ENCODE assay signal across 8 cellular contexts in the genomic region with DNA sequence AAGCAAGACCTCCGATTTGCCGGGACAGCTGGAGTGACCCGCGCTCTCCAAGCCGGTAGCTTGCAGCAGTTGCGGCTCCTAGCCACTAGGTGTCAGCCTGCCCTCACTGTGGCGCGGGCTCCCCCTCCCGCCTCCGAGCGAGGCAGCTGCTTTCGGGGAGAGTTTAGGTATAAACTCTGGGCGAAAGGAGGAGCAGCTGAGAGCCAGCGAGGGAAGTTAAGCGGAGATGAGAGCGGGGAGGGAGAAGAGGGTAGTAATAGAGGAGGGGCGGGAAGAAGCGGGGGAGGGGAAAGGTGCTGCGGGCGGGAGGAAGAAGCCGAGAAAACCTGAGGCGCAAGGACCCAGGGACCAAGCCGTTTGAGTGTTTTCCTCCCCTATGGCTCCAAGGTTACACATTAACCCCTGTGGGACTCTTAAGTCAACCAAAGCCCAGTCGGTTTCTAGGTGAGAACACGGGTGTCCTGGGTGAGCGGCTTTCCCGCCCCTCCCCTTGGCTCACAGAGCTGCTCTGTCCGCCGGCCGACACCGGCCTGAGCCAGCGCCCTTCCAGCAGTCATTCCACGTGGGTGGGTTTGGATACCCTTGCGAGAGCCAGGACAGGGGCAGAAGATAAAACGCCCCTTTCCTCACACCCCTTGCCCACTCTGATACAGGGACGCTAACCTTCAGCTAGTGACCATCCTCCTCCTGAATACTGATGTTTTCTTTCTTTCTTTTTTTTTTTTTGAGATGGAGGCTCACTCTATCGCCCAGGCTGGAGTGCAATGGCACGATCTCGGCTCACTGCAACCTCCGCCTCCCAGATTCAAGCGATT. TPM values are rescaled to one million over a fixed set of nuclear protein-coding genes. Genes with fewer than 3 reads are reported as not detected.
DNase-seq lines count a peak whose midpoint lies in the region; ATAC-seq lines count a peak whose summit lies in the region.

No MANE protein-coding gene starts in this region.

- peaks cover 6% of the 10 kb centered on the region for H3K79me1 ChIP-seq in mesendoderm (ENCODE audit: low read length)

- peak overlapping the region; percentile 91 for H3K4me3 ChIP-seq in CD8-positive, alpha-beta memory T cell (ENCODE audit: low read length)
- peak overlapping the region; percentile 63 for H3K4me3 ChIP-seq in mesendoderm (ENCODE audit: low read length)

- no peaks in the 10 kb centered on the region for H3K9me3 ChIP-seq in CD8-positive, alpha-beta memory T cell (ENCODE audit: low read length)

- no peak overlapping the region for H4K5ac ChIP-seq in mesendoderm (ENCODE audit: low read length)

- H2BK15ac ChIP-seq in mesendoderm (replicated peaks; ENCODE audit: low read depth) = no peak overlapping the region

- peak overlapping the region; percentile 94 to 99 (median 97) for H3K4me3 Mint-ChIP-seq in CD8-positive, alpha-beta memory T cell
- peak overlapping the region; percentile 99 to 100 for H3K4me3 Mint-ChIP-seq in effector memory CD8-positive, alpha-beta T cell

- no peak overlapping the region for H2BK120ac ChIP-seq in mesendoderm (ENCODE audit: low read depth, low read length)

- H3K9me3 Mint-ChIP-seq in CD8-positive, alpha-beta memory T cell = no peaks in the 10 kb centered on the region
- H3K9me3 Mint-ChIP-seq in effector memory CD8-positive, alpha-beta T cell = no peaks in the 10 kb centered on the region

- peak; percentile 35 for ATAC-seq in GM19463 (IDR thresholded peaks at IDR 0.05; ENCODE audit: unreplicated experiment)
- peak; percentile 48 for ATAC-seq in effector memory CD8-positive, alpha-beta T cell (replicated peaks)

- H2AK5ac ChIP-seq in mesendoderm (ENCODE audit: low read length) = no peak overlapping the region

- peaks cover 27% of the 10 kb centered on the region for H3K4me1 ChIP-seq in CD8-positive, alpha-beta memory T cell (ENCODE audit: insufficient read depth, low read length)
- H3K4me1 ChIP-seq in mesendoderm (ENCODE audit: control insufficient read depth, low read depth, low read length) = no peaks in the 10 kb centered on the region

- H3K27ac Mint-ChIP-seq in CD8-positive, alpha-beta memory T cell = peak overlapping the region; percentile 98 to 100 (median 100)
- peak overlapping the region; percentile 98 to 99 for H3K27ac Mint-ChIP-seq in effector memory CD8-positive, alpha-beta T cell

- H3K27me3 Mint-ChIP-seq in CD8-positive, alpha-beta memory T cell = peaks cover 0 to 5% of the 10 kb centered on the region in 2 donors
- H3K27me3 Mint-ChIP-seq in effector memory CD8-positive, alpha-beta T cell = no peaks in the 10 kb centered on the region

- no peaks in the 10 kb centered on the region for H3K27me3 ChIP-seq in CD8-positive, alpha-beta memory T cell (ENCODE audit: insufficient read depth, low read length, poor library complexity, severe bottlenecking)
- no peaks in the 10 kb centered on the region for H3K27me3 ChIP-seq in mesendoderm (ENCODE audit: insufficient read depth, low read length, poor library complexity)

- no peak overlapping the region for H4K8ac ChIP-seq in mesendoderm (ENCODE audit: low read depth, low read length)

- H3K4me2 ChIP-seq in mesendoderm (ENCODE audit: low read length) = peak overlapping the region; percentile 96

- peaks cover 21% of the 10 kb centered on the region for H3K36me3 ChIP-seq in CD8-positive, alpha-beta memory T cell (ENCODE audit: insufficient read depth, low read length)
- peaks cover 13% of the 10 kb centered on the region for H3K36me3 ChIP-seq in mesendoderm (ENCODE audit: control insufficient read depth, insufficient read depth, low read length)

- H3K27ac ChIP-seq in CD8-positive, alpha-beta memory T cell (ENCODE audit: low read depth, low read length) = peak overlapping the region; percentile 97
- H3K27ac ChIP-seq in mesendoderm (ENCODE audit: low read depth, low read length) = peak overlapping the region; percentile 96

- DNase-seq in CD8-positive, alpha-beta memory T cell = peak; percentile 83 to 92 (median 85)
- DNase-seq in HT-29 (ENCODE audit: low spot score) = peak; percentile 98
- peak; percentile 83 for DNase-seq in NK-92 treated with Interleukin-12 subunit alpha and Interleukin-12 subunit beta, amount 100 ng/mL, for 24 hours (lab: John Stamatoyannopoulos, UW)
- DNase-seq in activated CD8-positive, alpha-beta memory T cell treated with anti-CD3 and anti-CD28 coated beads for 48 hours (ENCODE audit: low read depth in 2 of 3, low spot score in 2 of 3) = peak in 2 of 3 experiments; percentile 88 to 92
- peak; percentile 91 to 93 (median 92) for DNase-seq in effector memory CD8-positive, alpha-beta T cell
- DNase-seq in mesendoderm = peak; percentile 99
- DNase-seq in stimulated activated CD8-positive, alpha-beta memory T cell treated with anti-CD3 and anti-CD28 coated beads, Interleukin-15, amount 100 ng/mL, for 1 hour (ENCODE audit: low read depth) = peak; percentile 84

- peak overlapping the region; percentile 70 for H2BK5ac ChIP-seq in mesendoderm (ENCODE audit: low read length)

- peak overlapping the region; percentile 28 for H3K4ac ChIP-seq in mesendoderm (ENCODE audit: low read depth, low read length)

- peaks cover 10% of the 10 kb centered on the region for H3K79me2 ChIP-seq in mesendoderm (ENCODE audit: control insufficient read depth, insufficient read depth, low read length)

- peak overlapping the region; percentile 94 for H3K9ac ChIP-seq in mesendoderm (ENCODE audit: low read length)

- no CpG with 5 or more reads among the region's 41 CpGs for whole genome bisulfite sequencing in mesendoderm (ENCODE audit: extremely low coverage, insufficient coverage, low lambda C conversion rate)

- H3K56ac ChIP-seq in mesendoderm (ENCODE audit: low read length) = peak overlapping the region; percentile 96

- peak overlapping the region; percentile 51 for H3K23ac ChIP-seq in mesendoderm (ENCODE audit: low read length)

- H3K36me3 Mint-ChIP-seq in CD8-positive, alpha-beta memory T cell = peaks cover 0 to 47% (median 13%) of the 10 kb centered on the region in 3 donors
- H3K36me3 Mint-ChIP-seq in effector memory CD8-positive, alpha-beta T cell (ENCODE audit: insufficient read depth) = peaks cover 62% of the 10 kb centered on the region

- H3K4me1 Mint-ChIP-seq in CD8-positive, alpha-beta memory T cell = peaks cover 48 to 66% (median 50%) of the 10 kb centered on the region in 3 donors
- peaks cover 37 to 41% of the 10 kb centered on the region in 2 donors for H3K4me1 Mint-ChIP-seq in effector memory CD8-positive, alpha-beta T cell (ENCODE audit: low read depth in 2 of 2)

- H3K18ac ChIP-seq in mesendoderm (ENCODE audit: low read length) = peak overlapping the region; percentile 85

- POLR2A ChIA-PET in CD8-positive, alpha-beta memory T cell (lab: Charles Lee) = interaction anchor here (0.6 to 4.3 kb wide), 15 partner anchors 7 to 226 kb away, joined by 3 to 128 read pairs (median 4); partner anchors contain the start of genes BLTP2, PHF12, PROCA1 and RPL23A

- CTCF ChIA-PET in CD8-positive, alpha-beta memory T cell (lab: Charles Lee) = interaction anchor here (0.5 to 14.8 kb wide), 53 partner anchors 7 to 397 kb away, joined by 3 to 579 read pairs (median 6); partner anchors contain the start of genes BLTP2, DHRS13, FAM222B and PHF12

RNA-seq across cellular contexts. Expression of gene TLCD1, which starts 1.1 kb away (rescaled TPM):
- 10 to 100 TPM; 36.5 to 38.9 TPM for total RNA-seq in CD8-positive, alpha-beta memory T cell
- not detected for polyA plus RNA-seq in CD8-positive, alpha-beta memory T cell
- total RNA-seq in HT-29 (2014; rRNA removed; shearing (Covaris generic)) = 30.6 and 44.6 TPM in 2 replicates
- 44.3 TPM for polyA plus RNA-seq in mesendoderm (2013, experiment 1 of 2)
- 46.0 TPM for polyA plus RNA-seq in mesendoderm (2013, experiment 2 of 2)

RNA-seq across cellular contexts. Expression of gene NEK8, which starts 1.5 kb away (rescaled TPM):
- 1 to 10 TPM; 8.0 to 8.8 TPM for total RNA-seq in CD8-positive, alpha-beta memory T cell
- 2.5 TPM for polyA plus RNA-seq in CD8-positive, alpha-beta memory T cell
- total RNA-seq in HT-29 (2014; rRNA removed; shearing (Covaris generic)) = 13.9 and 15.0 TPM in 2 replicates
- 6.8 TPM for polyA plus RNA-seq in mesendoderm (2013, experiment 1 of 2)
- 6.5 TPM for polyA plus RNA-seq in mesendoderm (2013, experiment 2 of 2)

RNA-seq across cellular contexts. Expression of gene RPL23A, which starts 7.3 kb away (rescaled TPM):
- total RNA-seq in CD8-positive, alpha-beta memory T cell = 1,000 to 10,000 TPM; 2,670 to 2,692 TPM
- 5,358 TPM for polyA plus RNA-seq in CD8-positive, alpha-beta memory T cell
- 601 and 602 TPM in 2 replicates for total RNA-seq in HT-29 (2014; rRNA removed; shearing (Covaris generic))
- 3,789 TPM for polyA plus RNA-seq in mesendoderm (2013, experiment 1 of 2)
- polyA plus RNA-seq in mesendoderm (2013, experiment 2 of 2) = 3,812 TPM

RNA-seq across cellular contexts. Expression of gene RAB34, which starts 9.5 kb away (rescaled TPM):
- total RNA-seq in CD8-positive, alpha-beta memory T cell = 1 to 10 TPM; 7.9 to 8.3 TPM
- 2.6 TPM for polyA plus RNA-seq in CD8-positive, alpha-beta memory T cell
- total RNA-seq in HT-29 (2014; rRNA removed; shearing (Covaris generic)) = 0.97 TPM in 1 of 2 replicates, not detected in the other
- 168 TPM for polyA plus RNA-seq in mesendoderm (2013, experiment 1 of 2)
- polyA plus RNA-seq in mesendoderm (2013, experiment 2 of 2) = 165 TPM

RNA-seq across cellular contexts. Expression of gene PROCA1, which starts 15.4 kb away (rescaled TPM):
- 1 to 10 TPM; 4.7 to 4.9 TPM for total RNA-seq in CD8-positive, alpha-beta memory T cell
- polyA plus RNA-seq in CD8-positive, alpha-beta memory T cell = 1.2 TPM
- 1.7 and 3.8 TPM in 2 replicates for total RNA-seq in HT-29 (2014; rRNA removed; shearing (Covaris generic))
- 11.0 TPM for polyA plus RNA-seq in mesendoderm (2013, experiment 1 of 2)
- 12.3 TPM for polyA plus RNA-seq in mesendoderm (2013, experiment 2 of 2)

Comparison
In these comparisons a context has a peak if more than half of its experiments do, and no peak if none do; other contexts are left out.
1. Peak in every context shown above with its lines: DNase-seq, ATAC-seq, H3K4me3 ChIP-seq and H3K27ac ChIP-seq.